ENCODE assay signal across 8 cellular contexts in the genomic region with DNA sequence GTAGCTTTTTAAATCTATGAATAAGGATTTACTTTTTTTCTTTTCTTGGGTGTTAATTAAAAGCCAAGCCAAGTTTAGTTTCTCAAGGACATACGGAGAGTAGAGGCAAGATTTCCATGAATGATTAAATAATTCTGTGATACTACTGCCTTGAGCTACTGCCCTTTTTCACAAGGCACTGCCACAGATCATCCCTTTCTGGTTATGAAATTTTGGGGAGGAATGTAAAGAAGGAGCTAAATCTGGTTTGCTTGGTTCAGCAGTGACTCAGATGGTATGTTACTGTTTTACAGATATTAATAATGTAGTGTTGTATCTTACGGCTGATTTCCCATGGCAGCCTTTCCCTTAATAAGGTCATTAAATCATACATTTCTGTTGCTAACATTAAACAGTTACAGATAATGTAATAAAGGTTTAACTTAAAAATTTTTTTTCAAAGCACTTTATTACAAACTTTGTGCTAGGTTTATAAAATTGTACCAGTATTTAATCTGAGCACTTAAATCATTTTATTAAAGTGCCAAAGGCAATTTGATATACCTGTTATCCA. TPM values are rescaled to one million over a fixed set of nuclear protein-coding genes. Genes with fewer than 3 reads are reported as not detected.
A peak's percentile ranks its signal among the peaks of the same experiment; 100 is the strongest.
DNase-seq lines count a peak whose midpoint lies in the region; ATAC-seq and TF ChIP-seq lines count a peak whose summit lies in the region.

No MANE protein-coding gene starts in this region.

- DNase-seq in activated T-cell treated with anti-CD3 and anti-CD28 coated beads, Interleukin-2, amount 50 U/mL, for 72 hours, result no peak
- no peak for DNase-seq in activated T-cell treated with anti-CD3 and anti-CD28 coated beads, Interleukin-2, amount 50 U/mL, for 1 hour
- no peak for DNase-seq in kidney epithelial cell (ENCODE audit: low read depth)
- DNase-seq in transverse colon, result no peak
- DNase-seq in NCI-H1930 (lab: John Stamatoyannopoulos, UW), result no peak

- H3K4me1 Mint-ChIP-seq in activated T-cell treated with anti-CD3 and anti-CD28 coated beads, Interleukin-2, amount 50 U/mL, for 72 hours (ENCODE audit: low read depth), result peaks cover 58% of the 10 kb centered on the region
- peaks cover 62% of the 10 kb centered on the region for H3K4me1 Mint-ChIP-seq in activated naive CD8-positive, alpha-beta T cell (ENCODE audit: low read depth)

- H3K27me3 ChIP-seq in kidney epithelial cell (ENCODE audit: control insufficient read depth, insufficient read depth, low read length) (no peaks in the 10 kb centered on the region), transverse colon (no peaks in the 10 kb centered on the region)

- in situ Hi-C loops in transverse colon (cut with MboI; ENCODE audit: low pct_ligation_motif_present in 1 of 4, low pct_unique_long_range_greater_than_20kb in 1 of 4, low sequenced_read_pairs in 3 of 4), result no loop called here

- no peaks in the 10 kb centered on the region for H3K9me3 ChIP-seq in transverse colon

- TF ChIP-seq CTCF in kidney epithelial cell (IDR thresholded peaks at IDR 0.05; ENCODE audit: insufficient read depth, low read length, poor library complexity, severe bottlenecking) (no peak), transverse colon (IDR thresholded peaks at IDR 0.05) (no peak)

- no peak for TF ChIP-seq EP300 in transverse colon (IDR thresholded peaks at IDR 0.05; ENCODE audit: low read depth)

- intact Hi-C loops in transverse colon (cut with DNase I; ENCODE audit: low total_unique reads), result no loop called here

- peak overlapping the region; percentile 97 to 100 for H3K4me3 Mint-ChIP-seq in activated T-cell treated with anti-CD3 and anti-CD28 coated beads, Interleukin-2, amount 50 U/mL, for 72 hours
- peak overlapping the region; percentile 96 for H3K4me3 Mint-ChIP-seq in activated naive CD8-positive, alpha-beta T cell

- H3K27me3 Mint-ChIP-seq in activated T-cell treated with anti-CD3 and anti-CD28 coated beads, Interleukin-2, amount 50 U/mL, for 72 hours (ENCODE audit: low read depth), result no peaks in the 10 kb centered on the region
- H3K27me3 Mint-ChIP-seq in activated naive CD8-positive, alpha-beta T cell, result no peaks in the 10 kb centered on the region

- TF ChIP-seq POLR2A in transverse colon (IDR thresholded peaks at IDR 0.05), result no peak

- peaks cover 40 to 65% (median 42%) of the 10 kb centered on the region in 4 donors for H3K4me1 ChIP-seq in transverse colon

- no peak for ATAC-seq in activated T-cell treated with anti-CD3 and anti-CD28 coated beads, Interleukin-2, amount 50 U/mL, for 72 hours (replicated peaks in 1 of 2)
- no peak for ATAC-seq in GM19324 (IDR thresholded peaks at IDR 0.05; ENCODE audit: low FRiP score, unreplicated experiment)
- no peak for ATAC-seq in GM21717 (IDR thresholded peaks at IDR 0.05; ENCODE audit: unreplicated experiment)

- peak overlapping the region; percentile 83 for H3K4me3 ChIP-seq in kidney epithelial cell (ENCODE audit: low read depth, low read length)
- peak overlapping the region; percentile 52 to 97 (median 75) for H3K4me3 ChIP-seq in transverse colon

- peaks cover 4 to 6% of the 10 kb centered on the region in 2 donors for H3K36me3 Mint-ChIP-seq in activated T-cell treated with anti-CD3 and anti-CD28 coated beads, Interleukin-2, amount 50 U/mL, for 72 hours (ENCODE audit: insufficient read depth in 2 of 2)
- no peaks in the 10 kb centered on the region for H3K36me3 Mint-ChIP-seq in activated naive CD8-positive, alpha-beta T cell

- no peaks in the 10 kb centered on the region for H3K36me3 ChIP-seq in kidney epithelial cell (ENCODE audit: control insufficient read depth, insufficient read depth, low read length)
- no peaks in the 10 kb centered on the region for H3K36me3 ChIP-seq in transverse colon

- no peaks in the 10 kb centered on the region for H3K9me3 Mint-ChIP-seq in activated T-cell treated with anti-CD3 and anti-CD28 coated beads, Interleukin-2, amount 50 U/mL, for 72 hours
- no peaks in the 10 kb centered on the region for H3K9me3 Mint-ChIP-seq in activated naive CD8-positive, alpha-beta T cell (ENCODE audit: low read depth)

- H3K27ac ChIP-seq in transverse colon, result peak overlapping the region; percentile 99 to 100 (median 99)

- H3K27ac Mint-ChIP-seq in activated T-cell treated with anti-CD3 and anti-CD28 coated beads, Interleukin-2, amount 50 U/mL, for 72 hours, result peak overlapping the region; percentile 100
- peak overlapping the region; percentile 72 for H3K27ac Mint-ChIP-seq in activated naive CD8-positive, alpha-beta T cell

- 27 to 35% methylated on average over 2 of the region's 2 CpGs for WGBS in transverse colon (ENCODE audit: low coverage in 1 of 2), 2 donors

RNA-seq across cellular contexts. Expression of a gene that starts 2.6 kb away (rescaled TPM):
- 100 to 1,000 TPM; 104 to 126 TPM for total RNA-seq in activated T-cell treated with anti-CD3 and anti-CD28 coated beads, Interleukin-2, amount 50 U/mL, for 72 hours
- 127 and 129 TPM in 2 replicates for total RNA-seq in kidney epithelial cell
- 100 to 1,000 TPM in 3 of 4 donors, 10 to 100 TPM in 1; 90.4 to 335 (median 261) TPM for total RNA-seq in transverse colon
